ENCODE assay signal across 11 cellular contexts in the genomic region with DNA sequence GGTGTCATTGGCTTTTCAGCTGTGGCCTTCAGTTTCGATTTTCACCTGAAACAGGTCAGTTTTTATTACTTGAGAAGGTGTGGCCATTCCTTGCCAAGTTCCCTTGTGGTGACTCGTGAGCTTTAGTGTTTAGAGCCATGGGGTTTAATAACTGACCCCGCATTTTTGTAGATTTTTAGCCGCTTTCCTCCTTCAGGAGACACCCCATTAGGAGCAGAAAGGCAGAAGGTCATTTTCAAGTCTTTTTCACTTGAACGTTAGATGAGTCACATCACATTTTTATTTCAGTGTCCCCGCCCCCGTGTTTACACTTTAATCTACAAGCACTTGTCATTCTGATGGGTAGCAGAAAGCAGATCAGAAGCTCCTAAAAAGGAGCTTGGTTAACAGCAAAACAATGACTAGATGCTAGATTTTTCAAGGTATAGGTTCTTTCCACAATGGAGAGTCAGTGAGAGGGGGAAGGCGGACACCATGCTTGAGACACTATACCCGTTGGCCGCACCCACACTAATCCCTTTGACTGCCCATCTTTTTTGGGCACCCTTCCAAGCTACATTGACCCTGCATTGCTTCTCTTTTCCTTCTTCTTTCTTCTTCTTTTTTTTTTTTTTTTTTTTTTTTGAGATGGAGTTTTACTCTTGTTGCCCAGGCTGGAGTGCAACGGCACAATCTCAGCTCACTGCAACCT.
A peak's percentile ranks its signal among the peaks of the same experiment; 100 is the strongest.
DNase-seq lines count a peak whose midpoint lies in the region; ATAC-seq and TF ChIP-seq lines count a peak whose summit lies in the region.
"Had no signal": no experiment of that assay in that cellular context is flagged by ENCODE, and none has a peak within 500 bp of the region (broad histone marks: within the 10 kb centered on the region; RNA-seq: fewer than 3 reads in every experiment).

No MANE protein-coding gene starts in this region.

- peaks cover 25% of the 10 kb centered on the region for H3K4me1 Mint-ChIP-seq in activated CD4-positive, alpha-beta T cell treated with anti-CD3 and anti-CD28 coated beads, Interleukin-2, amount 10 ng/mL, durations not matched to agents 24 days and 14 days

- H3K27ac ChIP-seq in VCaP: peak overlapping the region; percentile 36
- H3K27ac ChIP-seq in right cardiac atrium (ENCODE audit: low read length): peak overlapping the region; percentile 50
- peak overlapping the region in 3 of 4 donors; percentile 27 to 51 (median 49) for H3K27ac ChIP-seq in upper lobe of left lung
- no peak overlapping the region for H3K27ac ChIP-seq in prostate gland
- H3K27ac ChIP-seq: BLaER1 had no signal

- TF ChIP-seq POLR2A in upper lobe of left lung (IDR thresholded peaks at IDR 0.05) (no peak), prostate gland (IDR thresholded peaks at IDR 0.05) (no peak)

- WGBS in right cardiac atrium: 67% methylated on average over 11 of the region's 11 CpGs
- 64 to 75% methylated on average over 11 of the region's 11 CpGs for WGBS in upper lobe of left lung, 2 donors
- WGBS in prostate gland: 71% methylated on average over 11 of the region's 11 CpGs

- H3K4me3 ChIP-seq in right cardiac atrium (ENCODE audit: low read length) (no peak overlapping the region), upper lobe of left lung (no peak overlapping the region), prostate gland (no peak overlapping the region)
- H3K4me3 ChIP-seq: BLaER1 had no signal

- no peaks in the 10 kb centered on the region for H3K27me3 Mint-ChIP-seq in activated CD4-positive, alpha-beta T cell treated with anti-CD3 and anti-CD28 coated beads, Interleukin-2, amount 10 ng/mL, durations not matched to agents 24 days and 14 days
- H3K27me3 Mint-ChIP-seq: activated CD8-positive, alpha-beta memory T cell treated with anti-CD3 and anti-CD28 coated beads, Interleukin-2, amount 10 ng/mL, durations not matched to agents 7 days and 5 days had no signal

- intact Hi-C loops in activated CD4-positive, alpha-beta T cell treated with anti-CD3 and anti-CD28 coated beads, Interleukin-2, amount 10 ng/mL, durations not matched to agents 24 days and 14 days (cut with micrococcal nuclease): no loop called here
- intact Hi-C loops in right cardiac atrium (cut with DNase I): no loop called here
- intact Hi-C loops in prostate gland (cut with DNase I): no loop called here

- no peak overlapping the region for H3K4me3 Mint-ChIP-seq in activated CD4-positive, alpha-beta T cell treated with anti-CD3 and anti-CD28 coated beads, Interleukin-2, amount 10 ng/mL, durations not matched to agents 24 days and 14 days
- H3K4me3 Mint-ChIP-seq: activated CD8-positive, alpha-beta memory T cell treated with anti-CD3 and anti-CD28 coated beads, Interleukin-2, amount 10 ng/mL, durations not matched to agents 7 days and 5 days had no signal

- H3K36me3 Mint-ChIP-seq in activated CD4-positive, alpha-beta T cell treated with anti-CD3 and anti-CD28 coated beads, Interleukin-2, amount 10 ng/mL, durations not matched to agents 24 days and 14 days (ENCODE audit: low read depth): peaks cover 34% of the 10 kb centered on the region

- H3K36me3 ChIP-seq in upper lobe of left lung (peaks cover 7 to 48% (median 17%) of the 10 kb centered on the region in 4 donors), prostate gland (no peaks in the 10 kb centered on the region)

- H3K27me3 ChIP-seq in right cardiac atrium (ENCODE audit: control insufficient read depth, insufficient read depth) (no peaks in the 10 kb centered on the region), upper lobe of left lung (no peaks in the 10 kb centered on the region), prostate gland (replicated peaks; ENCODE audit: insufficient read depth) (no peaks in the 10 kb centered on the region)
- H3K27me3 ChIP-seq: BLaER1 had no signal

- H3K27ac Mint-ChIP-seq in activated CD4-positive, alpha-beta T cell treated with anti-CD3 and anti-CD28 coated beads, Interleukin-2, amount 10 ng/mL, durations not matched to agents 24 days and 14 days: peak overlapping the region; percentile 52
- H3K27ac Mint-ChIP-seq: activated CD8-positive, alpha-beta memory T cell treated with anti-CD3 and anti-CD28 coated beads, Interleukin-2, amount 10 ng/mL, durations not matched to agents 7 days and 5 days had no signal

- no peak for TF ChIP-seq CTCF in VCaP (conservative IDR thresholded peaks at IDR 0.05)
- TF ChIP-seq CTCF in upper lobe of left lung (IDR thresholded peaks at IDR 0.05): no peak
- no peak for TF ChIP-seq CTCF in prostate gland (IDR thresholded peaks at IDR 0.05)

- H3K4me1 ChIP-seq in right cardiac atrium (ENCODE audit: control insufficient read depth, insufficient read depth, low read length): peaks cover 20% of the 10 kb centered on the region
- peaks cover 16 to 33% (median 23%) of the 10 kb centered on the region in 4 donors for H3K4me1 ChIP-seq in upper lobe of left lung
- peaks cover 11% of the 10 kb centered on the region for H3K4me1 ChIP-seq in prostate gland (replicated peaks)

- H3K9me3 ChIP-seq in right cardiac atrium (ENCODE audit: control insufficient read depth, low read length) (no peaks in the 10 kb centered on the region), upper lobe of left lung (no peaks in the 10 kb centered on the region), prostate gland (no peaks in the 10 kb centered on the region)
- H3K9me3 ChIP-seq: BLaER1 had no signal

- no peak for TF ChIP-seq EP300 in upper lobe of left lung (IDR thresholded peaks at IDR 0.05)

- DNase-seq in activated CD4-positive, alpha-beta T cell treated with anti-CD3 and anti-CD28 coated beads, Interleukin-2, amount 10 ng/mL, durations not matched to agents 24 days and 14 days: no peak
- DNase-seq in activated CD4-positive, alpha-beta T cell treated with anti-CD3 and anti-CD28 coated beads, Interleukin-2, amount 50 U/mL, for 1 hour: no peak
- DNase-seq in right cardiac atrium: no peak
- DNase-seq in upper lobe of left lung: no peak
- no peak for DNase-seq in prostate gland (ENCODE audit: low spot score)
- no peak for DNase-seq in activated CD8-positive, alpha-beta memory T cell treated with anti-CD3 and anti-CD28 coated beads, Interleukin-2, amount 50 U/mL, for 4 hours
- DNase-seq: activated CD8-positive, alpha-beta memory T cell treated with anti-CD3 and anti-CD28 coated beads, Interleukin-2, amount 10 ng/mL, durations not matched to agents 7 days and 5 days; NCI-H510A treated with DMSO at 0.1 percent for 48 hours had no signal

- H3K9me3 Mint-ChIP-seq in activated CD4-positive, alpha-beta T cell treated with anti-CD3 and anti-CD28 coated beads, Interleukin-2, amount 10 ng/mL, durations not matched to agents 24 days and 14 days: no peaks in the 10 kb centered on the region

- ATAC-seq in right cardiac atrium (peak in 1 of 2 donors; percentile 14), upper lobe of left lung (ENCODE audit: low FRiP score in 2 of 2) (peak in 1 of 2 donors; percentile 42), esophagus mucosa (no peak)
- ATAC-seq: activated CD8-positive, alpha-beta memory T cell treated with anti-CD3 and anti-CD28 coated beads, Interleukin-2, amount 10 ng/mL, durations not matched to agents 7 days and 5 days had no signal

Comparison
In these comparisons a context has a peak if more than half of its experiments do, and no peak if none do; other contexts are left out.
1. H3K27ac ChIP-seq: peak in VCaP (single experiment), right cardiac atrium (single experiment) and upper lobe of left lung (3 of 4); none in prostate gland (0 of 2).